In the genomic region with DNA sequence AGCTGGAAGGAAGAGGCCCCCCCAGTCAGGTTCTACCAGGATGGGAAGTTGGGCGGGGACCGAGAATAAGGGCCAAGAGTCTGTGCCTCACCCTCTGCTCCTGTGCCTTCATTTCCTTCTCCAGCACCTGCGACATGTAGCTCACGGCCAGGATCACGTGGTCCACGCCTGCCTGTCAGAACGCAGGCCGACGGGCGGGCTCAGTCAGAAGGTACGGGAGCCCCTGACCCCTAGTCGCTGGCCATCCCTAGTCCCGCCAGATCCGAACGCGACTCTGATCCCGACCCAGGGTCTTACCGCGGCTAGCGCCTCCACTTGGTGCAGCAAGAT, we compare ENCODE assay signal across 8 cellular contexts. TPM values are rescaled to one million over a fixed set of nuclear protein-coding genes. Genes with fewer than 3 reads are reported as not detected.
DNase-seq lines count a peak whose midpoint lies in the region; ATAC-seq, FAIRE-seq and TF ChIP-seq lines count a peak whose summit lies in the region.

No MANE protein-coding gene starts in this region.

- H3K9me3 ChIP-seq in HUES48 (ENCODE audit: control insufficient read depth, insufficient read depth, low read length) = no peaks in the 10 kb centered on the region
- no peaks in the 10 kb centered on the region for H3K9me3 ChIP-seq in mammary epithelial cell (replicated peaks; ENCODE audit: insufficient read depth, low read length)
- no peaks in the 10 kb centered on the region for H3K9me3 ChIP-seq in keratinocyte (ENCODE audit: control insufficient read depth, low read depth, low read length)

- DNase-seq in D341Med (ENCODE audit: low spot score) (peak; percentile 56), mammary epithelial cell (peak; percentile 42), keratinocyte (ENCODE audit: low read depth, low spot score) (no peak), globus pallidus (ENCODE audit: low spot score) (no peak)
- DNase-seq in T-helper 2 cell treated with Interferon-gamma antibody and Interleukin-4, amounts not matched to agents 5 μg/mL and 100 μg/mL, for 36 hours (ENCODE audit: low spot score) = peak; percentile 55
- peak; percentile 44 to 46 (median 45) for DNase-seq in stimulated activated CD4-positive, alpha-beta T cell treated with anti-CD3 and anti-CD28 coated beads, Interleukin-12 subunit alpha, Interleukin-12 subunit beta, amount 100 ng/mL, for 48 hours (ENCODE audit: low read depth in 2 of 3, low spot score in 1 of 3)

- ATAC-seq in HG03432 (IDR thresholded peaks at IDR 0.05; ENCODE audit: unreplicated experiment) = no peak

- peaks cover 4% of the 10 kb centered on the region; the same call in 1 of the 2 replicates for H3K4me1 ChIP-seq in HUES48 (ENCODE audit: control insufficient read depth, insufficient read depth, low read length)
- H3K4me1 ChIP-seq in mammary epithelial cell (ENCODE audit: insufficient read depth, low read length) = peaks cover 31% of the 10 kb centered on the region
- H3K4me1 ChIP-seq in keratinocyte (ENCODE audit: control insufficient read depth, extremely low read depth, insufficient read depth, low read length) = peaks cover 23% of the 10 kb centered on the region

- peaks cover 51% of the 10 kb centered on the region for H3K36me3 ChIP-seq in HUES48 (ENCODE audit: control insufficient read depth, insufficient read depth, low read length)
- peaks cover 6% of the 10 kb centered on the region for H3K36me3 ChIP-seq in mammary epithelial cell (ENCODE audit: insufficient read depth, low read length)
- peaks cover 21 to 30% of the 10 kb centered on the region in 2 experiments for H3K36me3 ChIP-seq in keratinocyte (ENCODE audit: control insufficient read depth in 2 of 2, extremely low read depth in 1 of 2, insufficient read depth in 2 of 2, low read length in 2 of 2)

- intact Hi-C loops in mammary epithelial cell (cut with micrococcal nuclease) = loop anchor here (5.0 kb wide), 1 partner anchor 184 kb away; no protein-coding TSS in a partner anchor

- WGBS in mammary epithelial cell (ENCODE audit: low coverage, missing lambda C conversion rate) = 0% methylated on average over 13 of the region's 20 CpGs

- no peaks in the 10 kb centered on the region for H3K27me3 Mint-ChIP-seq in T-helper 2 cell treated with Interferon-gamma antibody and Interleukin-4, amounts not matched to agents 5 μg/mL and 100 μg/mL, for 36 hours (ENCODE audit: low read depth)

- H3K79me2 ChIP-seq in mammary epithelial cell (ENCODE audit: insufficient read depth, low read length) = peaks cover 22% of the 10 kb centered on the region
- H3K79me2 ChIP-seq in keratinocyte (ENCODE audit: control insufficient read depth, insufficient read depth, low read length) = peaks cover 17% of the 10 kb centered on the region

- peak overlapping the region; percentile 90 for H3K9ac ChIP-seq in HUES48 (ENCODE audit: low read depth, low read length)
- peak overlapping the region; percentile 87 for H3K9ac ChIP-seq in mammary epithelial cell (ENCODE audit: insufficient read depth, low read length)
- peak overlapping the region; percentile 99 for H3K9ac ChIP-seq in keratinocyte (ENCODE audit: control insufficient read depth, extremely low read depth, insufficient read depth, low read length)

- in situ Hi-C loops in mammary epithelial cell (cut with MboI; ENCODE audit: low sequenced_read_pairs in 2 of 2) = no loop called here

- peak; percentile 51 for FAIRE-seq in keratinocyte (lab: Jason Lieb, UNC)

- H3K27me3 ChIP-seq in HUES48 (ENCODE audit: control insufficient read depth, insufficient read depth, low read length) (no peaks in the 10 kb centered on the region), mammary epithelial cell (ENCODE audit: insufficient read depth, low read length) (no peaks in the 10 kb centered on the region), keratinocyte (ENCODE audit: control insufficient read depth, extremely low read depth, insufficient read depth, low read length) (no peaks in the 10 kb centered on the region)

- H3K9me3 Mint-ChIP-seq in T-helper 2 cell treated with Interferon-gamma antibody and Interleukin-4, amounts not matched to agents 5 μg/mL and 100 μg/mL, for 36 hours = no peaks in the 10 kb centered on the region

- peak overlapping the region; percentile 50 for H2AFZ ChIP-seq in mammary epithelial cell (ENCODE audit: low read depth, low read length)
- H2AFZ ChIP-seq in keratinocyte (ENCODE audit: control insufficient read depth, low read length) = peak overlapping the region; percentile 62

- H3K4me2 ChIP-seq in mammary epithelial cell (ENCODE audit: insufficient read depth, low read depth, low read length) (peak overlapping the region; percentile 90), keratinocyte (ENCODE audit: control insufficient read depth, extremely low read depth, insufficient read depth, low read depth, low read length) (peak overlapping the region; percentile 80)

- H3K27ac Mint-ChIP-seq in T-helper 2 cell treated with Interferon-gamma antibody and Interleukin-4, amounts not matched to agents 5 μg/mL and 100 μg/mL, for 36 hours = peak overlapping the region; percentile 98

- H3K27ac ChIP-seq in HUES48 (ENCODE audit: low read depth, low read length) = peak overlapping the region; percentile 90
- H3K27ac ChIP-seq in mammary epithelial cell (ENCODE audit: insufficient read depth, low read depth, low read length) = peak overlapping the region; percentile 92
- H3K27ac ChIP-seq in keratinocyte (ENCODE audit: control insufficient read depth, insufficient read depth, low read length) = peak overlapping the region; percentile 96

- no peaks in the 10 kb centered on the region for H3K9me1 ChIP-seq in keratinocyte (ENCODE audit: control insufficient read depth, extremely low read depth, insufficient read depth, low read length)

- TF ChIP-seq CTCF in mammary epithelial cell (conservative IDR thresholded peaks at IDR 0.05 in 1 of 2, IDR thresholded peaks at IDR 0.05 in 1 of 2; ENCODE audit: extremely low read depth in 1 of 2, insufficient read depth in 1 of 2, low read depth in 1 of 2, low read length in 2 of 2) (no peak), keratinocyte (optimal IDR thresholded peaks at IDR 0.05 in 1 of 3, IDR thresholded peaks at IDR 0.05 in 1 of 3, conservative IDR thresholded peaks at IDR 0.05 in 1 of 3; ENCODE audit: extremely low read depth in 1 of 3, insufficient read depth in 2 of 3, low read length in 3 of 3) (no peak)

- H3K4me3 ChIP-seq in HUES48 (ENCODE audit: low read depth, low read length) (peak overlapping the region; percentile 96), mammary epithelial cell (replicated peaks in 1 of 3; ENCODE audit: insufficient read depth in 1 of 3, low read depth in 2 of 3, low read length in 3 of 3) (peak overlapping the region; percentile 43 to 85 (median 84)), keratinocyte (ENCODE audit: control insufficient read depth in 2 of 3, extremely low read depth in 1 of 3, insufficient read depth in 2 of 3, low read depth in 1 of 3, low read length in 3 of 3) (peak overlapping the region; percentile 94 to 99 (median 96))

- H3K4me3 Mint-ChIP-seq in T-helper 2 cell treated with Interferon-gamma antibody and Interleukin-4, amounts not matched to agents 5 μg/mL and 100 μg/mL, for 36 hours = peak overlapping the region; percentile 98

- peaks cover 33% of the 10 kb centered on the region for H3K36me3 Mint-ChIP-seq in T-helper 2 cell treated with Interferon-gamma antibody and Interleukin-4, amounts not matched to agents 5 μg/mL and 100 μg/mL, for 36 hours (ENCODE audit: low read depth)

- CTCF ChIA-PET in mammary epithelial cell (lab: Charles Lee; ENCODE audit: low non-redundant PET) = no interaction called here

- TSS peak; percentile 10 for BruUV-seq in mammary epithelial cell (replicated peaks; lab: Mats Ljungman, UMichigan)

- H3K4me1 Mint-ChIP-seq in T-helper 2 cell treated with Interferon-gamma antibody and Interleukin-4, amounts not matched to agents 5 μg/mL and 100 μg/mL, for 36 hours (ENCODE audit: low read depth) = peaks cover 32% of the 10 kb centered on the region

- dilution Hi-C loops in mammary epithelial cell (cut with HindIII; ENCODE audit: low sequenced_read_pairs) (no loop called here), keratinocyte (cut with MboI; ENCODE audit: extremely low pct_ligation_motif_present, low sequenced_read_pairs) (no loop called here)

- H4K20me1 ChIP-seq in mammary epithelial cell (ENCODE audit: insufficient read depth, low read length) = peaks cover 2% of the 10 kb centered on the region
- H4K20me1 ChIP-seq in keratinocyte (ENCODE audit: control insufficient read depth, extremely low read depth, insufficient read depth, low read length) = peaks cover 14% of the 10 kb centered on the region

RNA-seq across cellular contexts. Expression of a gene that starts 0.5 kb away (rescaled TPM):
- total RNA-seq in mammary epithelial cell = 10 to 100 TPM; 19.2 to 38.4 TPM
- polyA plus RNA-seq in mammary epithelial cell (40.7 TPM), keratinocyte (17.1 to 22.2 TPM (median 17.4 TPM) in 3 replicates)
- polyA minus RNA-seq in mammary epithelial cell (48.7 TPM), keratinocyte (19.8 to 37.5 TPM (median 21.4 TPM) in 3 replicates)
- 4.7 TPM for polyA plus RNA-seq in keratinocyte (2011; ENCODE audit: low read depth)
- polyA plus RNA-seq in keratinocyte (2011; cell fraction: cytosol; rRNA removed) = 7.7 and 11.9 TPM in 2 replicates
- polyA plus RNA-seq in keratinocyte (2011; cell fraction: nucleus; rRNA removed) = 16.7 and 20.8 TPM in 2 replicates
- polyA plus RNA-seq in keratinocyte (2012; ENCODE audit: low replicate concordance) = 9.0 and 30.1 TPM in 2 replicates
- polyA minus RNA-seq in keratinocyte (2011; cell fraction: cytosol; rRNA and poly(A)+ RNA removed) = 15.0 TPM
- 8.2 and 8.4 TPM in 2 replicates for polyA minus RNA-seq in keratinocyte (2011; cell fraction: nucleus; rRNA and poly(A)+ RNA removed)

RNA-seq across cellular contexts. Expression of a gene that starts 3.8 kb away (rescaled TPM):
- under 1 TPM in 1 of 2 donors, not detected in 1; 0.50 TPM for total RNA-seq in mammary epithelial cell
- polyA plus RNA-seq in mammary epithelial cell (not detected), keratinocyte (0.02 to 0.03 TPM in 2 of 3 replicates, not detected in the other)
- polyA minus RNA-seq in mammary epithelial cell (2.1 TPM), keratinocyte (not detected in 3 replicates)
- polyA plus RNA-seq in keratinocyte (2011; ENCODE audit: low read depth) = not detected
- not detected in 2 replicates for polyA plus RNA-seq in keratinocyte (2011; cell fraction: cytosol; rRNA removed)
- polyA plus RNA-seq in keratinocyte (2011; cell fraction: nucleus; rRNA removed) = 0.17 TPM in 1 of 2 replicates, not detected in the other
- 0.07 and 0.18 TPM in 2 replicates for polyA plus RNA-seq in keratinocyte (2012; ENCODE audit: low replicate concordance)
- polyA minus RNA-seq in keratinocyte (2011; cell fraction: cytosol; rRNA and poly(A)+ RNA removed) = not detected
- 0.31 TPM in 1 of 2 replicates, not detected in the other for polyA minus RNA-seq in keratinocyte (2011; cell fraction: nucleus; rRNA and poly(A)+ RNA removed)

RNA-seq across cellular contexts. Expression of a gene that starts 33.9 kb away (rescaled TPM):
- total RNA-seq in mammary epithelial cell = 10 to 100 TPM; 27.7 to 41.5 TPM
- polyA plus RNA-seq in mammary epithelial cell (34.0 TPM), keratinocyte (18.1 to 34.4 TPM (median 20.4 TPM) in 3 replicates)
- polyA minus RNA-seq in mammary epithelial cell (54.0 TPM), keratinocyte (37.7 to 56.3 TPM (median 45.8 TPM) in 3 replicates)
- 6.2 TPM for polyA plus RNA-seq in keratinocyte (2011; ENCODE audit: low read depth)
- 17.8 and 23.9 TPM in 2 replicates for polyA plus RNA-seq in keratinocyte (2011; cell fraction: cytosol; rRNA removed)
- 54.9 and 70.7 TPM in 2 replicates for polyA plus RNA-seq in keratinocyte (2011; cell fraction: nucleus; rRNA removed)
- 19.9 and 21.6 TPM in 2 replicates for polyA plus RNA-seq in keratinocyte (2012; ENCODE audit: low replicate concordance)
- polyA minus RNA-seq in keratinocyte (2011; cell fraction: cytosol; rRNA and poly(A)+ RNA removed) = 38.9 TPM
- 31.8 and 35.1 TPM in 2 replicates for polyA minus RNA-seq in keratinocyte (2011; cell fraction: nucleus; rRNA and poly(A)+ RNA removed)

RNA-seq across cellular contexts. Expression of a gene that starts 34.0 kb away (rescaled TPM):
- 10 to 100 TPM in 1 of 2 donors, 1 to 10 TPM in 1; 8.3 to 13.6 TPM for total RNA-seq in mammary epithelial cell
- 5.5 TPM for polyA plus RNA-seq in mammary epithelial cell
- polyA minus RNA-seq in mammary epithelial cell = not detected
- 4.5 to 12.4 TPM (median 5.2 TPM) in 3 replicates for polyA plus RNA-seq in keratinocyte
- 4.0 TPM for polyA plus RNA-seq in keratinocyte (2011; ENCODE audit: low read depth)
- polyA plus RNA-seq in keratinocyte (2011; cell fraction: cytosol; rRNA removed) = 0.57 and 1.1 TPM in 2 replicates
- polyA plus RNA-seq in keratinocyte (2011; cell fraction: nucleus; rRNA removed) = 41.1 and 57.5 TPM in 2 replicates
- polyA plus RNA-seq in keratinocyte (2012; ENCODE audit: low replicate concordance) = 3.9 and 17.5 TPM in 2 replicates
- 2.4 to 3.6 TPM (median 3.5 TPM) in 3 replicates for polyA minus RNA-seq in keratinocyte
- polyA minus RNA-seq in keratinocyte (2011; cell fraction: cytosol; rRNA and poly(A)+ RNA removed) = 4.4 TPM
- polyA minus RNA-seq in keratinocyte (2011; cell fraction: nucleus; rRNA and poly(A)+ RNA removed) = 2.3 and 5.2 TPM in 2 replicates

RNA-seq across cellular contexts. Expression of a gene that starts 49.1 kb away (rescaled TPM):
- 100 to 1,000 TPM; 130 to 183 TPM for total RNA-seq in mammary epithelial cell
- polyA plus RNA-seq in mammary epithelial cell (188 TPM), keratinocyte (106 to 161 TPM (median 160 TPM) in 3 replicates)
- polyA minus RNA-seq in mammary epithelial cell (270 TPM), keratinocyte (227 to 334 TPM (median 296 TPM) in 3 replicates)
- polyA plus RNA-seq in keratinocyte (2011; ENCODE audit: low read depth) = 49.4 TPM
- polyA plus RNA-seq in keratinocyte (2011; cell fraction: cytosol; rRNA removed) = 123 and 150 TPM in 2 replicates
- 169 and 199 TPM in 2 replicates for polyA plus RNA-seq in keratinocyte (2011; cell fraction: nucleus; rRNA removed)
- 80.1 and 199 TPM in 2 replicates for polyA plus RNA-seq in keratinocyte (2012; ENCODE audit: low replicate concordance)
- 229 TPM for polyA minus RNA-seq in keratinocyte (2011; cell fraction: cytosol; rRNA and poly(A)+ RNA removed)
- 131 and 135 TPM in 2 replicates for polyA minus RNA-seq in keratinocyte (2011; cell fraction: nucleus; rRNA and poly(A)+ RNA removed)

Comparison
In these comparisons a context has a peak if more than half of its experiments do, and no peak if none do; other contexts are left out.
1. DNase-seq: peak in D341Med (single experiment), T-helper 2 cell treated with Interferon-gamma antibody and Interleukin-4, amounts not matched to agents 5 μg/mL and 100 μg/mL, for 36 hours (single experiment), mammary epithelial cell (single experiment) and stimulated activated CD4-positive, alpha-beta T cell treated with anti-CD3 and anti-CD28 coated beads, Interleukin-12 subunit alpha, Interleukin-12 subunit beta, amount 100 ng/mL, for 48 hours (3 of 3); none in keratinocyte (single experiment) and globus pallidus (single experiment).
2. Peak in every context shown above with its lines, with median percentiles within 50 percentile points of each other: H3K27ac ChIP-seq, H3K4me3 ChIP-seq and H3K9ac ChIP-seq.